In genomic region chr19:14440049-14440448, GRCh38 we compare ENCODE assay signal across 1 cellular context.
TF ChIP-seq lines count a peak whose summit lies in the region.

No MANE protein-coding gene starts in this region.

TF ChIP-seq in K562, 482 proteins besides CTCF, POLR2A, EP300 and RAD21 (continued from another document and continues in another):
- TF ChIP-seq, protein P1, sequence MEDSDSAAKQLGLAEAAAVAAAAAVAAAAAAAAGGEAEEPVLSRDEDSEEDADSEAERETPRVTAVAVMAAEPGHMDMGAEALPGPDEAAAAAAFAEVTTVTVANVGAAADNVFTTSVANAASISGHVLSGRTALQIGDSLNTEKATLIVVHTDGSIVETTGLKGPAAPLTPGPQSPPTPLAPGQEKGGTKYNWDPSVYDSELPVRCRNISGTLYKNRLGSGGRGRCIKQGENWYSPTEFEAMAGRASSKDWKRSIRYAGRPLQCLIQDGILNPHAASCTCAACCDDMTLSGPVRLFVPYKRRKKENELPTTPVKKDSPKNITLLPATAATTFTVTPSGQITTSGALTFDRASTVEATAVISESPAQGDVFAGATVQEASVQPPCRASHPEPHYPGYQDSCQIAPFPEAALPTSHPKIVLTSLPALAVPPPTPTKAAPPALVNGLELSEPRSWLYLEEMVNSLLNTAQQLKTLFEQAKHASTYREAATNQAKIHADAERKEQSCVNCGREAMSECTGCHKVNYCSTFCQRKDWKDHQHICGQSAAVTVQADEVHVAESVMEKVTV (CRISPR knock-in tag; IDR thresholded peaks at IDR 0.05): no peak
- no peak for TF ChIP-seq EGR1 (conservative IDR thresholded peaks at IDR 0.05)
- no peak for TF ChIP-seq NFIX (CRISPR knock-in tag; IDR thresholded peaks at IDR 0.05; ENCODE audit: low read depth)
- no peak for TF ChIP-seq ZNF707 (CRISPR knock-in tag; conservative IDR thresholded peaks at IDR 0.05)
- TF ChIP-seq ZNF197 (CRISPR knock-in tag; IDR thresholded peaks at IDR 0.05; ENCODE audit: low read depth): peak; percentile 81
- no peak for TF ChIP-seq REST (CRISPR knock-in tag; IDR thresholded peaks at IDR 0.05; ENCODE audit: low read depth)
- no peak for TF ChIP-seq BCOR (IDR thresholded peaks at IDR 0.05)
- TF ChIP-seq ZNF175 (CRISPR knock-in tag; IDR thresholded peaks at IDR 0.05; ENCODE audit: low read depth): peak; percentile 68; the same call in 1 of the 2 replicates
- TF ChIP-seq BRD9 (IDR thresholded peaks at IDR 0.05; ENCODE audit: low read depth, partially characterized antibody): no peak
- TF ChIP-seq HLTF (IDR thresholded peaks at IDR 0.05): no peak
- TF ChIP-seq GABPB2 (CRISPR knock-in tag; conservative IDR thresholded peaks at IDR 0.05): no peak
- TF ChIP-seq ASH1L (IDR thresholded peaks at IDR 0.05; ENCODE audit: borderline replicate concordance, low read depth, partially characterized antibody): no peak
- 0 out of 2 replicates have a peak, but pooled peaks have one; percentile 42 for TF ChIP-seq DPF2 (IDR thresholded peaks at IDR 0.05)
- no peak for TF ChIP-seq ZNF140 (CRISPR knock-in tag; IDR thresholded peaks at IDR 0.05)
- no peak for TF ChIP-seq SRF (CRISPR knock-in tag; IDR thresholded peaks at IDR 0.05)
- no peak for TF ChIP-seq SIN3B (IDR thresholded peaks at IDR 0.05; ENCODE audit: low read depth)
- TF ChIP-seq, protein P2, sequence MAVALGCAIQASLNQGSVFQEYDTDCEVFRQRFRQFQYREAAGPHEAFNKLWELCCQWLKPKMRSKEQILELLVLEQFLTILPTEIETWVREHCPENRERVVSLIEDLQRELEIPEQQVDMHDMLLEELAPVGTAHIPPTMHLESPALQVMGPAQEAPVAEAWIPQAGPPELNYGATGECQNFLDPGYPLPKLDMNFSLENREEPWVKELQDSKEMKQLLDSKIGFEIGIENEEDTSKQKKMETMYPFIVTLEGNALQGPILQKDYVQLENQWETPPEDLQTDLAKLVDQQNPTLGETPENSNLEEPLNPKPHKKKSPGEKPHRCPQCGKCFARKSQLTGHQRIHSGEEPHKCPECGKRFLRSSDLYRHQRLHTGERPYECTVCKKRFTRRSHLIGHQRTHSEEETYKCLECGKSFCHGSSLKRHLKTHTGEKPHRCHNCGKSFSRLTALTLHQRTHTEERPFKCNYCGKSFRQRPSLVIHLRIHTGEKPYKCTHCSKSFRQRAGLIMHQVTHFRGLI (CRISPR knock-in tag; IDR thresholded peaks at IDR 0.05): no peak
- TF ChIP-seq ZBTB17 (CRISPR knock-in tag; IDR thresholded peaks at IDR 0.05): no peak
- TF ChIP-seq DMBX1 (CRISPR knock-in tag; IDR thresholded peaks at IDR 0.05; ENCODE audit: borderline replicate concordance): peak; percentile 55
- TF ChIP-seq, protein P3, sequence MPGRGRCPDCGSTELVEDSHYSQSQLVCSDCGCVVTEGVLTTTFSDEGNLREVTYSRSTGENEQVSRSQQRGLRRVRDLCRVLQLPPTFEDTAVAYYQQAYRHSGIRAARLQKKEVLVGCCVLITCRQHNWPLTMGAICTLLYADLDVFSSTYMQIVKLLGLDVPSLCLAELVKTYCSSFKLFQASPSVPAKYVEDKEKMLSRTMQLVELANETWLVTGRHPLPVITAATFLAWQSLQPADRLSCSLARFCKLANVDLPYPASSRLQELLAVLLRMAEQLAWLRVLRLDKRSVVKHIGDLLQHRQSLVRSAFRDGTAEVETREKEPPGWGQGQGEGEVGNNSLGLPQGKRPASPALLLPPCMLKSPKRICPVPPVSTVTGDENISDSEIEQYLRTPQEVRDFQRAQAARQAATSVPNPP (IDR thresholded peaks at IDR 0.05; ENCODE audit: borderline replicate concordance, insufficient read depth, insufficient read length): no peak
- TF ChIP-seq, protein P4, sequence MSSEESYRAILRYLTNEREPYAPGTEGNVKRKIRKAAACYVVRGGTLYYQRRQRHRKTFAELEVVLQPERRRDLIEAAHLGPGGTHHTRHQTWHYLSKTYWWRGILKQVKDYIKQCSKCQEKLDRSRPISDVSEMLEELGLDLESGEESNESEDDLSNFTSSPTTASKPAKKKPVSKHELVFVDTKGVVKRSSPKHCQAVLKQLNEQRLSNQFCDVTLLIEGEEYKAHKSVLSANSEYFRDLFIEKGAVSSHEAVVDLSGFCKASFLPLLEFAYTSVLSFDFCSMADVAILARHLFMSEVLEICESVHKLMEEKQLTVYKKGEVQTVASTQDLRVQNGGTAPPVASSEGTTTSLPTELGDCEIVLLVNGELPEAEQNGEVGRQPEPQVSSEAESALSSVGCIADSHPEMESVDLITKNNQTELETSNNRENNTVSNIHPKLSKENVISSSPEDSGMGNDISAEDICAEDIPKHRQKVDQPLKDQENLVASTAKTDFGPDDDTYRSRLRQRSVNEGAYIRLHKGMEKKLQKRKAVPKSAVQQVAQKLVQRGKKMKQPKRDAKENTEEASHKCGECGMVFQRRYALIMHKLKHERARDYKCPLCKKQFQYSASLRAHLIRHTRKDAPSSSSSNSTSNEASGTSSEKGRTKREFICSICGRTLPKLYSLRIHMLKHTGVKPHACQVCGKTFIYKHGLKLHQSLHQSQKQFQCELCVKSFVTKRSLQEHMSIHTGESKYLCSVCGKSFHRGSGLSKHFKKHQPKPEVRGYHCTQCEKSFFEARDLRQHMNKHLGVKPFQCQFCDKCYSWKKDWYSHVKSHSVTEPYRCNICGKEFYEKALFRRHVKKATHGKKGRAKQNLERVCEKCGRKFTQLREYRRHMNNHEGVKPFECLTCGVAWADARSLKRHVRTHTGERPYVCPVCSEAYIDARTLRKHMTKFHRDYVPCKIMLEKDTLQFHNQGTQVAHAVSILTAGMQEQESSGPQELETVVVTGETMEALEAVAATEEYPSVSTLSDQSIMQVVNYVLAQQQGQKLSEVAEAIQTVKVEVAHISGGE (CRISPR knock-in tag; IDR thresholded peaks at IDR 0.05): 0 out of 6 replicates have a peak, but pooled peaks of 1 of the 3 experiments have one; percentile 22
- no peak for TF ChIP-seq ZNF780A (CRISPR knock-in tag; IDR thresholded peaks at IDR 0.05)
- TF ChIP-seq NCOA2 (IDR thresholded peaks at IDR 0.05; ENCODE audit: partially characterized antibody in 2 of 2): no peak
- TF ChIP-seq THAP12 (CRISPR knock-in tag; IDR thresholded peaks at IDR 0.05): 0 out of 2 replicates have a peak, but pooled peaks have one; percentile 36
- TF ChIP-seq, protein P5, sequence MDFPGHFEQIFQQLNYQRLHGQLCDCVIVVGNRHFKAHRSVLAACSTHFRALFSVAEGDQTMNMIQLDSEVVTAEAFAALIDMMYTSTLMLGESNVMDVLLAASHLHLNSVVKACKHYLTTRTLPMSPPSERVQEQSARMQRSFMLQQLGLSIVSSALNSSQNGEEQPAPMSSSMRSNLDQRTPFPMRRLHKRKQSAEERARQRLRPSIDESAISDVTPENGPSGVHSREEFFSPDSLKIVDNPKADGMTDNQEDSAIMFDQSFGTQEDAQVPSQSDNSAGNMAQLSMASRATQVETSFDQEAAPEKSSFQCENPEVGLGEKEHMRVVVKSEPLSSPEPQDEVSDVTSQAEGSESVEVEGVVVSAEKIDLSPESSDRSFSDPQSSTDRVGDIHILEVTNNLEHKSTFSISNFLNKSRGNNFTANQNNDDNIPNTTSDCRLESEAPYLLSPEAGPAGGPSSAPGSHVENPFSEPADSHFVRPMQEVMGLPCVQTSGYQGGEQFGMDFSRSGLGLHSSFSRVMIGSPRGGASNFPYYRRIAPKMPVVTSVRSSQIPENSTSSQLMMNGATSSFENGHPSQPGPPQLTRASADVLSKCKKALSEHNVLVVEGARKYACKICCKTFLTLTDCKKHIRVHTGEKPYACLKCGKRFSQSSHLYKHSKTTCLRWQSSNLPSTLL (IDR thresholded peaks at IDR 0.05): no peak
- TF ChIP-seq KDM5B (IDR thresholded peaks at IDR 0.05; ENCODE audit: insufficient replicate concordance, low read depth, low read length): no peak
- TF ChIP-seq ELF2 (CRISPR knock-in tag; IDR thresholded peaks at IDR 0.05): peak; percentile 66; the same call in 1 of the 2 replicates
- no peak for TF ChIP-seq C11orf30 (IDR thresholded peaks at IDR 0.05; ENCODE audit: low read depth)
- TF ChIP-seq, protein P6, sequence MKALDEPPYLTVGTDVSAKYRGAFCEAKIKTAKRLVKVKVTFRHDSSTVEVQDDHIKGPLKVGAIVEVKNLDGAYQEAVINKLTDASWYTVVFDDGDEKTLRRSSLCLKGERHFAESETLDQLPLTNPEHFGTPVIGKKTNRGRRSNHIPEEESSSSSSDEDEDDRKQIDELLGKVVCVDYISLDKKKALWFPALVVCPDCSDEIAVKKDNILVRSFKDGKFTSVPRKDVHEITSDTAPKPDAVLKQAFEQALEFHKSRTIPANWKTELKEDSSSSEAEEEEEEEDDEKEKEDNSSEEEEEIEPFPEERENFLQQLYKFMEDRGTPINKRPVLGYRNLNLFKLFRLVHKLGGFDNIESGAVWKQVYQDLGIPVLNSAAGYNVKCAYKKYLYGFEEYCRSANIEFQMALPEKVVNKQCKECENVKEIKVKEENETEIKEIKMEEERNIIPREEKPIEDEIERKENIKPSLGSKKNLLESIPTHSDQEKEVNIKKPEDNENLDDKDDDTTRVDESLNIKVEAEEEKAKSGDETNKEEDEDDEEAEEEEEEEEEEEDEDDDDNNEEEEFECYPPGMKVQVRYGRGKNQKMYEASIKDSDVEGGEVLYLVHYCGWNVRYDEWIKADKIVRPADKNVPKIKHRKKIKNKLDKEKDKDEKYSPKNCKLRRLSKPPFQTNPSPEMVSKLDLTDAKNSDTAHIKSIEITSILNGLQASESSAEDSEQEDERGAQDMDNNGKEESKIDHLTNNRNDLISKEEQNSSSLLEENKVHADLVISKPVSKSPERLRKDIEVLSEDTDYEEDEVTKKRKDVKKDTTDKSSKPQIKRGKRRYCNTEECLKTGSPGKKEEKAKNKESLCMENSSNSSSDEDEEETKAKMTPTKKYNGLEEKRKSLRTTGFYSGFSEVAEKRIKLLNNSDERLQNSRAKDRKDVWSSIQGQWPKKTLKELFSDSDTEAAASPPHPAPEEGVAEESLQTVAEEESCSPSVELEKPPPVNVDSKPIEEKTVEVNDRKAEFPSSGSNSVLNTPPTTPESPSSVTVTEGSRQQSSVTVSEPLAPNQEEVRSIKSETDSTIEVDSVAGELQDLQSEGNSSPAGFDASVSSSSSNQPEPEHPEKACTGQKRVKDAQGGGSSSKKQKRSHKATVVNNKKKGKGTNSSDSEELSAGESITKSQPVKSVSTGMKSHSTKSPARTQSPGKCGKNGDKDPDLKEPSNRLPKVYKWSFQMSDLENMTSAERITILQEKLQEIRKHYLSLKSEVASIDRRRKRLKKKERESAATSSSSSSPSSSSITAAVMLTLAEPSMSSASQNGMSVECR (CRISPR knock-in tag; IDR thresholded peaks at IDR 0.05): no peak
- no peak for TF ChIP-seq ILK (tag; IDR thresholded peaks at IDR 0.05; ENCODE audit: borderline replicate concordance, low read depth)
- no peak for TF ChIP-seq ZNF217 (CRISPR knock-in tag; IDR thresholded peaks at IDR 0.05)
- no peak for TF ChIP-seq NFE2 (IDR thresholded peaks at IDR 0.05; ENCODE audit: low read depth)
- TF ChIP-seq, protein P7, sequence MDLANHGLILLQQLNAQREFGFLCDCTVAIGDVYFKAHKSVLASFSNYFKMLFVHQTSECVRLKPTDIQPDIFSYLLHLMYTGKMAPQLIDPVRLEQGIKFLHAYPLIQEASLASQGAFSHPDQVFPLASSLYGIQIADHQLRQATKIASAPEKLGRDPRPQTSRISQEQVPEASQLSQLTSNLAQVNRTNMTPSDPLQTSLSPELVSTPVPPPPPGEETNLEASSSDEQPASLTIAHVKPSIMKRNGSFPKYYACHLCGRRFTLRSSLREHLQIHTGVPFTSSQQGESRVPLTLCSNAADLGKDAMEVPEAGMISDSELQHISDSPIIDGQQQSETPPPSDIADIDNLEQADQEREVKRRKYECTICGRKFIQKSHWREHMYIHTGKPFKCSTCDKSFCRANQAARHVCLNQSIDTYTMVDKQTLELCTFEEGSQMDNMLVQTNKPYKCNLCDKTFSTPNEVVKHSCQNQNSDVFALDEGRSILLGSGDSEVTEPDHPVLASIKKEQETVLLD (IDR thresholded peaks at IDR 0.05): no peak
- no peak for TF ChIP-seq E2F3 (CRISPR knock-in tag; IDR thresholded peaks at IDR 0.05)
- TF ChIP-seq, protein P8, sequence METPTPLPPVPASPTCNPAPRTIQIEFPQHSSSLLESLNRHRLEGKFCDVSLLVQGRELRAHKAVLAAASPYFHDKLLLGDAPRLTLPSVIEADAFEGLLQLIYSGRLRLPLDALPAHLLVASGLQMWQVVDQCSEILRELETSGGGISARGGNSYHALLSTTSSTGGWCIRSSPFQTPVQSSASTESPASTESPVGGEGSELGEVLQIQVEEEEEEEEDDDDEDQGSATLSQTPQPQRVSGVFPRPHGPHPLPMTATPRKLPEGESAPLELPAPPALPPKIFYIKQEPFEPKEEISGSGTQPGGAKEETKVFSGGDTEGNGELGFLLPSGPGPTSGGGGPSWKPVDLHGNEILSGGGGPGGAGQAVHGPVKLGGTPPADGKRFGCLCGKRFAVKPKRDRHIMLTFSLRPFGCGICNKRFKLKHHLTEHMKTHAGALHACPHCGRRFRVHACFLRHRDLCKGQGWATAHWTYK (CRISPR knock-in tag; IDR thresholded peaks at IDR 0.05): no peak
